Comparison of ENCODE assay signal across 24 cellular contexts in genomic region chr1:170284016-170284415, GRCh38.
"Had no signal": no experiment of that assay in that cellular context is flagged by ENCODE, and none has a peak within 500 bp of the region (broad histone marks: within the 10 kb centered on the region; RNA-seq: fewer than 3 reads in every experiment).

No MANE protein-coding gene starts in this region.

- H3K4me1 ChIP-seq: foreskin keratinocyte, pancreas, prostate gland, stomach, upper lobe of right lung had no signal

- ATAC-seq: activated CD8-positive, alpha-beta T cell treated with anti-CD3 and anti-CD28 coated beads for 36 hours; activated naive CD4-positive, alpha-beta T cell treated with anti-CD3 and anti-CD28 coated beads, Interleukin-2, amount 50 U/mL, for 72 hours; activated T-cell treated with anti-CD3 and anti-CD28 coated beads, Interleukin-2, amount 50 U/mL, for 72 hours; effector memory CD8-positive, alpha-beta T cell; foreskin keratinocyte; pancreas; stimulated activated naive B cell treated with anti-CD40 and anti-IgM and Interleukin-4, amounts not matched to agents 10 μg/mL and 1 μg/mL and 100 μg/mL, for 72 hours; T-cell; upper lobe of right lung had no signal

- H3K27ac ChIP-seq: brain microvascular endothelial cell, foreskin keratinocyte, heart right ventricle, pancreas, prostate gland, stomach, upper lobe of right lung had no signal

- H3K27me3 ChIP-seq: brain microvascular endothelial cell, foreskin keratinocyte, heart right ventricle, pancreas, stomach, tibial artery, upper lobe of right lung had no signal

- DNase-seq: activated B cell treated with CpG ODN at 0.5 μM for 24 hours; activated CD4-positive, alpha-beta T cell treated with anti-CD3 and anti-CD28 coated beads, Interleukin-2, amount 50 U/mL, for 1 hour; activated CD8-positive, alpha-beta T cell treated with anti-CD3 and anti-CD28 coated beads for 36 hours; activated naive CD4-positive, alpha-beta T cell; activated T-cell treated with anti-CD3 and anti-CD28 coated beads, Interleukin-2, amount 50 U/mL, for 72 hours; brain microvascular endothelial cell; cortex of kidney; effector memory CD8-positive, alpha-beta T cell; erythroblast; foreskin keratinocyte; heart right ventricle; mammary epithelial cell; naive B cell; nephron progenitor cell; pancreas; stimulated activated CD4-positive, alpha-beta T cell treated with anti-CD3 and anti-CD28 coated beads, Interleukin-15, amount 100 ng/mL, for 24 hours; stimulated activated CD4-positive, alpha-beta T cell treated with anti-CD3 and anti-CD28 coated beads, Interleukin-2, amount 100 ng/mL, for 24 hours; stimulated activated naive B cell treated with anti-CD40 and anti-IgM and Interleukin-4, amounts not matched to agents 10 μg/mL and 1 μg/mL and 100 μg/mL, for 72 hours; stomach; T-cell; tibial artery; upper lobe of right lung had no signal

- H3K4me3 ChIP-seq: heart right ventricle, pancreas, prostate gland, stomach, upper lobe of right lung had no signal

- H3K36me3 ChIP-seq: brain microvascular endothelial cell, heart right ventricle, pancreas, prostate gland, stomach, tibial artery, upper lobe of right lung had no signal

- H3K9me3 ChIP-seq: pancreas, prostate gland, stomach, tibial artery, upper lobe of right lung had no signal
